ENCODE assay signal across 2 cellular contexts in the genomic region with DNA sequence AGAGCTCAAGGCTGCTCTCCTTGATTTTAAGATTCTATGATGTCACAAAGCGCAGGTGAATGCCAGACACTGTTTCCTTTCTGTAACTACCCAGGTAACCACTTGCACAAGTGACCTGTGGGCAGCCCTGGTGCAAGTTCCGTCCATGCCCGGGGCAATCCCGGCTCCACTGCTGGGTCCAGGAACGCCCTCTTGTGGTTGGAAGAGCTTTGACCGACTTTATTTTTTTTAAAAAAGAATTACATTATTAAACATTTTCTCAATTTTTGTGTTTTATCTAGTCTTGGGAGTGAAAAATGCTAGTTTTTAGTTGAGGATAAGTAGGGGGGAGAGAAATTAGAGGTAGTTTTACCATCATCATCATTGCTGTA.
TF ChIP-seq lines count a peak whose summit lies in the region.

No MANE protein-coding gene starts in this region.

TF ChIP-seq in Ishikawa, 13 proteins besides CTCF, POLR2A, EP300 and RAD21 (continued from another document):
- no peak for TF ChIP-seq FOXM1 (IDR thresholded peaks at IDR 0.05; ENCODE audit: borderline replicate concordance, low read depth)
- TF ChIP-seq TCF12 (IDR thresholded peaks at IDR 0.05; ENCODE audit: low read depth), result no peak
- TF ChIP-seq CEBPB (IDR thresholded peaks at IDR 0.05), result no peak
- no peak for TF ChIP-seq CREB1 (IDR thresholded peaks at IDR 0.05; ENCODE audit: low read depth)
- no peak for TF ChIP-seq TEAD4 (IDR thresholded peaks at IDR 0.05)
- TF ChIP-seq NFIC (IDR thresholded peaks at IDR 0.05), result no peak
- no peak for TF ChIP-seq YY1 (IDR thresholded peaks at IDR 0.05; ENCODE audit: low read depth)
- TF ChIP-seq EGR1 (IDR thresholded peaks at IDR 0.05), result no peak

TF ChIP-seq in K562, 482 proteins besides CTCF, POLR2A, EP300 and RAD21 (continued from another document):
- TF ChIP-seq, protein P1, sequence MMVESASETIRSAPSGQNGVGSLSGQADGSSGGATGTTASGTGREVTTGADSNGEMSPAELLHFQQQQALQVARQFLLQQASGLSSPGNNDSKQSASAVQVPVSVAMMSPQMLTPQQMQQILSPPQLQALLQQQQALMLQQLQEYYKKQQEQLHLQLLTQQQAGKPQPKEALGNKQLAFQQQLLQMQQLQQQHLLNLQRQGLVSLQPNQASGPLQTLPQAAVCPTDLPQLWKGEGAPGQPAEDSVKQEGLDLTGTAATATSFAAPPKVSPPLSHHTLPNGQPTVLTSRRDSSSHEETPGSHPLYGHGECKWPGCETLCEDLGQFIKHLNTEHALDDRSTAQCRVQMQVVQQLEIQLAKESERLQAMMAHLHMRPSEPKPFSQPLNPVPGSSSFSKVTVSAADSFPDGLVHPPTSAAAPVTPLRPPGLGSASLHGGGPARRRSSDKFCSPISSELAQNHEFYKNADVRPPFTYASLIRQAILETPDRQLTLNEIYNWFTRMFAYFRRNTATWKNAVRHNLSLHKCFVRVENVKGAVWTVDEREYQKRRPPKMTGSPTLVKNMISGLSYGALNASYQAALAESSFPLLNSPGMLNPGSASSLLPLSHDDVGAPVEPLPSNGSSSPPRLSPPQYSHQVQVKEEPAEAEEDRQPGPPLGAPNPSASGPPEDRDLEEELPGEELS (CRISPR knock-in tag; IDR thresholded peaks at IDR 0.05; ENCODE audit: borderline replicate concordance), result no peak
- TF ChIP-seq SRSF7 (optimal IDR thresholded peaks at IDR 0.05; ENCODE audit: low read depth, low read length) (no peak), ETV1 (tag; conservative IDR thresholded peaks at IDR 0.05; ENCODE audit: low read depth) (no peak), ZNF384 (IDR thresholded peaks at IDR 0.05; ENCODE audit: low read depth, low read length) (peak; percentile 58; the same call in 1 of the 2 replicates)
- TF ChIP-seq, protein P2, sequence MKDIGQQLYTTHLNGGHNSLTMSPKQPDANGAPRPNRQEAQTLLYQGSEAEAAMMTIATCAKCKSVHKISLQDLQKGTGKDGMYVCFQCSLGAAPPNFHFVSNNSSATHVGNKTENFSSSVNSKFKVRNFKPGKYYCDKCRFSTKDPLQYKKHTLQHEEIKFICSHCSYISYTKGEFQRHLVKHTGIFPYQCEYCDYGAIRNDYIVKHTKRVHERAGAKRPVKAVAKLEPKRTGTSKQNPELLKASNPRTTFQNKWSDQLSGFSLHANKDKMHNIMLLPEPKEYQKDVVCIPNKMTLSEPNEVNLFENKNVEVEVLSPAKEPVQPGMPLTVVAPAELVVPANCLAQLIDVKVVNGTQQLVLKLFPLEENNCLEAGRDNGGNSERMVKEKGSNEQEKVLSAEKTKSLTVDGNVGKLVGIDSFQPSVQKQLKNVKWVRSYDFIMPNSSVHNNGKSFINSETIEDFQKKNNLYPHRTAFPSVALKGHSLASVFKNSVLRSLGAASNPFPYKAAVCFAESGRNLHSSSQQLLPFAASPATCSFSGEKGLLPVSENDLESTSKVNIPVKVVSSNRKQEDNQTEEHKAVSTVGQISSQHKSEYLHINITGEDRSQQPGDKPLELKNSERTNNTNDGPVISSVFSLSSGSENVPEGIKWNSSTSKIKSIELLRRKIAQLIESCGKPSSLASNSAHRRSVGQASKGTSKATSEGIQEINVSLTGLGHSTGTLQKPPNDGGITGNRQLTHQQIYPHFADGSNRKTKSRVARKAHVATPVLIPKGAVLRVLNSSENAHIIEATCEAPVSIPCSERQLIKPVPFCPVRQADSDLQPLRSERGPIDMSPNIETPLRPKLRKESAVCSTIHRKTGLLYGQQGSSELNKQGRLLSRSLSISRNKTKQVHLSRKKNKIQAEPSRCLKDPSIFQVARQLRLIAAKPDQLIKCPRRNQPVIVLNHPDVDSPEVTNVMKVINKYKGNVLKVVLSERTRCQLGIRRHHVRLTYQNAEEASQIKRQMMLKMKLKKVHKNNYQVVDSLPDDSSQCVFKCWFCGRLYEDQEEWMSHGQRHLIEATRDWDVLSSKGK (CRISPR knock-in tag; IDR thresholded peaks at IDR 0.05), result no peak
- TF ChIP-seq, protein P3, sequence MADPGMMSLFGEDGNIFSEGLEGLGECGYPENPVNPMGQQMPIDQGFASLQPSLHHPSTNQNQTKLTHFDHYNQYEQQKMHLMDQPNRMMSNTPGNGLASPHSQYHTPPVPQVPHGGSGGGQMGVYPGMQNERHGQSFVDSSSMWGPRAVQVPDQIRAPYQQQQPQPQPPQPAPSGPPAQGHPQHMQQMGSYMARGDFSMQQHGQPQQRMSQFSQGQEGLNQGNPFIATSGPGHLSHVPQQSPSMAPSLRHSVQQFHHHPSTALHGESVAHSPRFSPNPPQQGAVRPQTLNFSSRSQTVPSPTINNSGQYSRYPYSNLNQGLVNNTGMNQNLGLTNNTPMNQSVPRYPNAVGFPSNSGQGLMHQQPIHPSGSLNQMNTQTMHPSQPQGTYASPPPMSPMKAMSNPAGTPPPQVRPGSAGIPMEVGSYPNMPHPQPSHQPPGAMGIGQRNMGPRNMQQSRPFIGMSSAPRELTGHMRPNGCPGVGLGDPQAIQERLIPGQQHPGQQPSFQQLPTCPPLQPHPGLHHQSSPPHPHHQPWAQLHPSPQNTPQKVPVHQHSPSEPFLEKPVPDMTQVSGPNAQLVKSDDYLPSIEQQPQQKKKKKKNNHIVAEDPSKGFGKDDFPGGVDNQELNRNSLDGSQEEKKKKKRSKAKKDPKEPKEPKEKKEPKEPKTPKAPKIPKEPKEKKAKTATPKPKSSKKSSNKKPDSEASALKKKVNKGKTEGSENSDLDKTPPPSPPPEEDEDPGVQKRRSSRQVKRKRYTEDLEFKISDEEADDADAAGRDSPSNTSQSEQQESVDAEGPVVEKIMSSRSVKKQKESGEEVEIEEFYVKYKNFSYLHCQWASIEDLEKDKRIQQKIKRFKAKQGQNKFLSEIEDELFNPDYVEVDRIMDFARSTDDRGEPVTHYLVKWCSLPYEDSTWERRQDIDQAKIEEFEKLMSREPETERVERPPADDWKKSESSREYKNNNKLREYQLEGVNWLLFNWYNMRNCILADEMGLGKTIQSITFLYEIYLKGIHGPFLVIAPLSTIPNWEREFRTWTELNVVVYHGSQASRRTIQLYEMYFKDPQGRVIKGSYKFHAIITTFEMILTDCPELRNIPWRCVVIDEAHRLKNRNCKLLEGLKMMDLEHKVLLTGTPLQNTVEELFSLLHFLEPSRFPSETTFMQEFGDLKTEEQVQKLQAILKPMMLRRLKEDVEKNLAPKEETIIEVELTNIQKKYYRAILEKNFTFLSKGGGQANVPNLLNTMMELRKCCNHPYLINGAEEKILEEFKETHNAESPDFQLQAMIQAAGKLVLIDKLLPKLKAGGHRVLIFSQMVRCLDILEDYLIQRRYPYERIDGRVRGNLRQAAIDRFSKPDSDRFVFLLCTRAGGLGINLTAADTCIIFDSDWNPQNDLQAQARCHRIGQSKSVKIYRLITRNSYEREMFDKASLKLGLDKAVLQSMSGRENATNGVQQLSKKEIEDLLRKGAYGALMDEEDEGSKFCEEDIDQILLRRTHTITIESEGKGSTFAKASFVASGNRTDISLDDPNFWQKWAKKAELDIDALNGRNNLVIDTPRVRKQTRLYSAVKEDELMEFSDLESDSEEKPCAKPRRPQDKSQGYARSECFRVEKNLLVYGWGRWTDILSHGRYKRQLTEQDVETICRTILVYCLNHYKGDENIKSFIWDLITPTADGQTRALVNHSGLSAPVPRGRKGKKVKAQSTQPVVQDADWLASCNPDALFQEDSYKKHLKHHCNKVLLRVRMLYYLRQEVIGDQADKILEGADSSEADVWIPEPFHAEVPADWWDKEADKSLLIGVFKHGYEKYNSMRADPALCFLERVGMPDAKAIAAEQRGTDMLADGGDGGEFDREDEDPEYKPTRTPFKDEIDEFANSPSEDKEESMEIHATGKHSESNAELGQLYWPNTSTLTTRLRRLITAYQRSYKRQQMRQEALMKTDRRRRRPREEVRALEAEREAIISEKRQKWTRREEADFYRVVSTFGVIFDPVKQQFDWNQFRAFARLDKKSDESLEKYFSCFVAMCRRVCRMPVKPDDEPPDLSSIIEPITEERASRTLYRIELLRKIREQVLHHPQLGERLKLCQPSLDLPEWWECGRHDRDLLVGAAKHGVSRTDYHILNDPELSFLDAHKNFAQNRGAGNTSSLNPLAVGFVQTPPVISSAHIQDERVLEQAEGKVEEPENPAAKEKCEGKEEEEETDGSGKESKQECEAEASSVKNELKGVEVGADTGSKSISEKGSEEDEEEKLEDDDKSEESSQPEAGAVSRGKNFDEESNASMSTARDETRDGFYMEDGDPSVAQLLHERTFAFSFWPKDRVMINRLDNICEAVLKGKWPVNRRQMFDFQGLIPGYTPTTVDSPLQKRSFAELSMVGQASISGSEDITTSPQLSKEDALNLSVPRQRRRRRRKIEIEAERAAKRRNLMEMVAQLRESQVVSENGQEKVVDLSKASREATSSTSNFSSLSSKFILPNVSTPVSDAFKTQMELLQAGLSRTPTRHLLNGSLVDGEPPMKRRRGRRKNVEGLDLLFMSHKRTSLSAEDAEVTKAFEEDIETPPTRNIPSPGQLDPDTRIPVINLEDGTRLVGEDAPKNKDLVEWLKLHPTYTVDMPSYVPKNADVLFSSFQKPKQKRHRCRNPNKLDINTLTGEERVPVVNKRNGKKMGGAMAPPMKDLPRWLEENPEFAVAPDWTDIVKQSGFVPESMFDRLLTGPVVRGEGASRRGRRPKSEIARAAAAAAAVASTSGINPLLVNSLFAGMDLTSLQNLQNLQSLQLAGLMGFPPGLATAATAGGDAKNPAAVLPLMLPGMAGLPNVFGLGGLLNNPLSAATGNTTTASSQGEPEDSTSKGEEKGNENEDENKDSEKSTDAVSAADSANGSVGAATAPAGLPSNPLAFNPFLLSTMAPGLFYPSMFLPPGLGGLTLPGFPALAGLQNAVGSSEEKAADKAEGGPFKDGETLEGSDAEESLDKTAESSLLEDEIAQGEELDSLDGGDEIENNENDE (IDR thresholded peaks at IDR 0.05; ENCODE audit: low read depth, low read length), result no peak
